Comparison of ENCODE assay signal across 1 cellular context in genomic region chr16:84751241-84751640, GRCh38.
TF ChIP-seq lines count a peak whose summit lies in the region.

No MANE protein-coding gene starts in this region.

TF ChIP-seq in A549, 52 proteins besides CTCF, POLR2A, EP300 and RAD21 (continued from another document):
- TF ChIP-seq ATOH8 (CRISPR knock-in tag; IDR thresholded peaks at IDR 0.05; ENCODE audit: low read depth), result no peak
TF ChIP-seq in A549: peak in this region for 1.
